Comparison of ENCODE assay signal across 18 cellular contexts in genomic region chr16:11630230-11631056, GRCh38. TPM values are rescaled to one million over a fixed set of nuclear protein-coding genes. Genes with fewer than 3 reads are reported as not detected.
DNase-seq lines count a peak whose midpoint lies in the region; ATAC-seq and TF ChIP-seq lines count a peak whose summit lies in the region.
"Had no signal": no experiment of that assay in that cellular context is flagged by ENCODE, and none has a peak within 500 bp of the region (broad histone marks: within the 10 kb centered on the region; RNA-seq: fewer than 3 reads in every experiment).

No MANE protein-coding gene starts in this region.

- H3K27me3 ChIP-seq in GM23338 (ENCODE audit: insufficient read depth) (no peaks in the 10 kb centered on the region), OCI-LY1 (ENCODE audit: insufficient read depth, low read length) (no peaks in the 10 kb centered on the region), spleen (replicated peaks in 1 of 7) (peaks cover 0 to under 1% (median 0%) of the 10 kb centered on the region in 7 donors)
- H3K27me3 ChIP-seq: cardiac muscle cell, right atrium auricular region had no signal

- H4K20me1 ChIP-seq in GM23338 (replicated peaks; ENCODE audit: insufficient read depth) (no peaks in the 10 kb centered on the region), OCI-LY1 (ENCODE audit: insufficient read depth, low read length) (no peaks in the 10 kb centered on the region)

- H3K4me2 ChIP-seq in GM23338 = no peak overlapping the region
- peak overlapping the region; percentile 43; the same call in 1 of the 2 replicates for H3K4me2 ChIP-seq in OCI-LY1 (ENCODE audit: low read length)

- ATAC-seq in GM23338 = 0 out of 3 replicates have a peak, but pooled peaks have one; percentile 17
- ATAC-seq in esophagus mucosa = peak; percentile 11
- no peak for ATAC-seq in GM19452 (IDR thresholded peaks at IDR 0.05; ENCODE audit: unreplicated experiment)
- ATAC-seq: activated naive CD4-positive, alpha-beta T cell treated with anti-CD3 and anti-CD28 coated beads, Interleukin-2, amount 50 U/mL, for 72 hours; stimulated activated effector memory CD8-positive, alpha-beta T cell treated with anti-CD3 and anti-CD28 coated beads, Interleukin-12 subunit alpha, Interleukin-12 subunit beta, amount 100 ng/mL, for 72 hours had no signal

- intact Hi-C loops in spleen (cut with DNase I; ENCODE audit: low total_unique reads) = no loop called here

- peaks cover 17% of the 10 kb centered on the region for H3K4me1 Mint-ChIP-seq in GM23338

- TF ChIP-seq POLR2A in spleen (IDR thresholded peaks at IDR 0.05) = no peak

- H3K9me2 ChIP-seq in GM23338 (ENCODE audit: insufficient read depth) (no peaks in the 10 kb centered on the region), OCI-LY1 (ENCODE audit: low read depth, low read length) (no peaks in the 10 kb centered on the region)

- H3K9ac ChIP-seq in OCI-LY1 (ENCODE audit: low read length) = peak overlapping the region; percentile 37; the same call in 1 of the 2 replicates

- DNase-seq in GM23338 (ENCODE audit: low spot score) = no peak
- DNase-seq in spleen = no peak
- DNase-seq in cerebellum (ENCODE audit: low spot score) = no peak
- DNase-seq in GOT3 (lab: John Stamatoyannopoulos, UW) = no peak
- no peak for DNase-seq in globus pallidus (ENCODE audit: low spot score)
- DNase-seq: activated CD4-positive, CD25-positive, alpha-beta regulatory T cell; CD8-positive, alpha-beta T cell; Karpas-422; left cardiac atrium; NCI-H2081 treated with DMSO at 0.1 percent for 48 hours; stimulated activated CD4-positive, alpha-beta T cell treated with anti-CD3 and anti-CD28 coated beads, Interleukin-4, amount 100 ng/mL, for 24 hours had no signal

- H3K79me2 ChIP-seq in GM23338 (replicated peaks; ENCODE audit: insufficient read depth) (no peaks in the 10 kb centered on the region), OCI-LY1 (ENCODE audit: insufficient read depth, low read length) (no peaks in the 10 kb centered on the region)

- H3K27ac ChIP-seq in GM23338 (ENCODE audit: low read depth) = no peak overlapping the region
- H3K27ac ChIP-seq in OCI-LY1 (ENCODE audit: low read depth, low read length, poor library complexity, severe bottlenecking) = peak overlapping the region; percentile 78
- peak overlapping the region in 7 of 8 donors; percentile 73 to 93 (median 81) for H3K27ac ChIP-seq in spleen
- H3K27ac ChIP-seq: cardiac muscle cell had no signal

- no peak overlapping the region for H3K4me3 Mint-ChIP-seq in GM23338
- H3K4me3 Mint-ChIP-seq: stimulated activated effector memory CD8-positive, alpha-beta T cell treated with anti-CD3 and anti-CD28 coated beads, Interleukin-12 subunit alpha, Interleukin-12 subunit beta, amount 100 ng/mL, for 72 hours had no signal

- H3K36me3 ChIP-seq in GM23338 (ENCODE audit: insufficient read depth) = no peaks in the 10 kb centered on the region
- H3K36me3 ChIP-seq in OCI-LY1 (ENCODE audit: insufficient read depth, low read length) = no peaks in the 10 kb centered on the region
- H3K36me3 ChIP-seq in spleen = no peaks in the 10 kb centered on the region
- H3K36me3 ChIP-seq: cardiac muscle cell, right atrium auricular region had no signal

- H3K4me1 ChIP-seq in GM23338 (ENCODE audit: insufficient read depth) (peaks cover 2% of the 10 kb centered on the region; the same call in 1 of the 2 replicates), OCI-LY1 (ENCODE audit: insufficient read depth, low read length, severe bottlenecking) (peaks cover 47% of the 10 kb centered on the region), spleen (peaks cover 20 to 90% (median 45%) of the 10 kb centered on the region in 6 donors)

- WGBS in spleen, 5 donors = 74 to 82% (median 77%) methylated on average over 14 of the region's 14 CpGs

- no peaks in the 10 kb centered on the region; the same call in 2 of the 3 replicates for H3K9me3 Mint-ChIP-seq in GM23338
- H3K9me3 Mint-ChIP-seq: activated naive CD4-positive, alpha-beta T cell treated with anti-CD3 and anti-CD28 coated beads, Interleukin-2, amount 50 U/mL, for 72 hours; CD8-positive, alpha-beta T cell; stimulated activated effector memory CD8-positive, alpha-beta T cell treated with anti-CD3 and anti-CD28 coated beads, Interleukin-12 subunit alpha, Interleukin-12 subunit beta, amount 100 ng/mL, for 72 hours had no signal

- H3K9me3 ChIP-seq in OCI-LY1 (ENCODE audit: low read length) (no peaks in the 10 kb centered on the region), spleen (no peaks in the 10 kb centered on the region)
- H3K9me3 ChIP-seq: right atrium auricular region had no signal

- H3K27ac Mint-ChIP-seq in GM23338 = no peak overlapping the region
- H3K27ac Mint-ChIP-seq: stimulated activated effector memory CD8-positive, alpha-beta T cell treated with anti-CD3 and anti-CD28 coated beads, Interleukin-12 subunit alpha, Interleukin-12 subunit beta, amount 100 ng/mL, for 72 hours had no signal

- H3K27me3 Mint-ChIP-seq in GM23338 (ENCODE audit: insufficient read depth, low read depth, poor library complexity) = peaks cover 14% of the 10 kb centered on the region

- no peaks in the 10 kb centered on the region for H3K36me3 Mint-ChIP-seq in GM23338 (ENCODE audit: low read depth)
- H3K36me3 Mint-ChIP-seq: activated naive CD4-positive, alpha-beta T cell treated with anti-CD3 and anti-CD28 coated beads, Interleukin-2, amount 50 U/mL, for 72 hours; CD8-positive, alpha-beta T cell; stimulated activated effector memory CD8-positive, alpha-beta T cell treated with anti-CD3 and anti-CD28 coated beads, Interleukin-12 subunit alpha, Interleukin-12 subunit beta, amount 100 ng/mL, for 72 hours had no signal

- H3F3A ChIP-seq in GM23338 (replicated peaks; ENCODE audit: low read depth) = peaks cover 4% of the 10 kb centered on the region; the same call in 1 of the 2 replicates
- peaks cover 5% of the 10 kb centered on the region; the same call in 1 of the 2 replicates for H3F3A ChIP-seq in OCI-LY1 (ENCODE audit: insufficient read depth, low read length)

- TF ChIP-seq CTCF in GM23338 (conservative IDR thresholded peaks at IDR 0.05; ENCODE audit: low read depth in 2 of 2) = no peak
- no peak for TF ChIP-seq CTCF in OCI-LY1 (IDR thresholded peaks at IDR 0.05; ENCODE audit: low read length)
- no peak for TF ChIP-seq CTCF in spleen (IDR thresholded peaks at IDR 0.05 in 8 of 11, conservative IDR thresholded peaks at IDR 0.05 in 3 of 11)

- H3K4me3 ChIP-seq in GM23338 (no peak overlapping the region), OCI-LY1 (ENCODE audit: low read depth, low read length, poor library complexity, severe bottlenecking) (no peak overlapping the region), spleen (peak overlapping the region in 1 of 8 donors; percentile 52)
- H3K4me3 ChIP-seq: cardiac muscle cell, right atrium auricular region had no signal

- H2AFZ ChIP-seq in GM23338 (no peak overlapping the region), OCI-LY1 (ENCODE audit: low read length) (no peak overlapping the region)

TF ChIP-seq in GM23338, 12 proteins besides CTCF, POLR2A, EP300 and RAD21 (continues in another document):
- TF ChIP-seq POLR2AphosphoS5 (IDR thresholded peaks at IDR 0.05; ENCODE audit: low read depth) = no peak
- TF ChIP-seq STAT1 (IDR thresholded peaks at IDR 0.05; ENCODE audit: unreplicated experiment) = no peak

RNA-seq across cellular contexts. Expression of gene SNN, which starts 37.8 kb away (rescaled TPM):
- 62.6 and 63.3 TPM in 2 replicates for total RNA-seq in GM23338 (2014; rRNA removed; shearing (Covaris generic))
- polyA plus RNA-seq in GM23338 (2016; fragmentation: Nextera tagmentation; extraction: Ambion mirVana) (19.0 and 20.5 TPM in 2 replicates), spleen (10 to 100 TPM; 22.3 to 53.7 (median 25.1) TPM)
- total RNA-seq in esophagus mucosa (19.1 TPM), spleen (10 to 100 TPM; 44.5 to 59.5 (median 49.1) TPM), cerebellum (130 TPM)

RNA-seq across cellular contexts. Expression of gene LITAF, which starts 43.7 kb away (rescaled TPM):
- 131 and 139 TPM in 2 replicates for total RNA-seq in GM23338 (2014; rRNA removed; shearing (Covaris generic))
- polyA plus RNA-seq in GM23338 (2016; fragmentation: Nextera tagmentation; extraction: Ambion mirVana) = 147 and 158 TPM in 2 replicates
- 36.9 TPM for total RNA-seq in esophagus mucosa
- total RNA-seq in spleen = 100 to 1,000 TPM; 114 to 312 (median 190) TPM
- polyA plus RNA-seq in spleen = 10 to 100 TPM; 55.8 to 87.4 (median 58.9) TPM
- 29.1 TPM for total RNA-seq in cerebellum
